27 cellular contexts compared by ENCODE assay signal in the genomic region with DNA sequence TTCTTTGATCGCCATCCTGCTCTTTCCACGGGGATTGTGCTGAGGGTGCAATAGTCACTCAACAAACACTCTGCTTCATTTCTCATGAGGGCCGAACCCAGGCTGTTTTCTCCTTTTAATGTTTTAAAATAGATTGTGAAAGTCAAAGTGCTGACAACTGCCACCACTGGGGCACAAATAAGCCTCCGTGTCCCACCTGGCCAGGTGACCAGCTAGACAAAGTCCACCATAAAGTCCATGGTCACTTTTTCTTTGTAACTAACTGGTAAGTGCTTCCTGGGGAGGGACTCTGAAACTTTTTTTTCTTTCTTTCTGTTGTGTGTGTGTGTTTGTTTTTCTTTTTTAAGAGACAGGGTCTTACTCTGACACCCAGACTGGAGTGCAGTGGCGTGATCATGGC.
"Had no signal": no experiment of that assay in that cellular context is flagged by ENCODE, and none has a peak within 500 bp of the region (broad histone marks: within the 10 kb centered on the region; RNA-seq: fewer than 3 reads in every experiment).

No MANE protein-coding gene starts in this region.

- H3K36me3 ChIP-seq: esophagus muscularis mucosa, gastroesophageal sphincter, heart left ventricle, neural progenitor cell, prostate gland, right atrium auricular region, sigmoid colon, tibial artery had no signal

- H3K79me2 ChIP-seq: hepatocyte, parathyroid adenoma had no signal

- H3K4me3 Mint-ChIP-seq: endodermal cell; mesothelial cell of epicardium; natural killer cell treated with Interleukin-12 subunit alpha and Interleukin-12 subunit beta and Interleukin-15 and Interleukin-18, amount 100 ng/mL, for 72 hours; neural progenitor cell; stimulated activated effector memory CD8-positive, alpha-beta T cell treated with anti-CD3 and anti-CD28 coated beads, Interleukin-12 subunit alpha, Interleukin-12 subunit beta, amount 100 ng/mL, for 72 hours; type B pancreatic cell had no signal

- H3K9me3 ChIP-seq: esophagus muscularis mucosa, gastroesophageal sphincter, heart left ventricle, mucosa of descending colon, prostate gland, right atrium auricular region, sigmoid colon, testis, tibial artery had no signal

- ATAC-seq: foreskin keratinocyte; gastroesophageal sphincter; heart left ventricle; left cardiac atrium; mucosa of descending colon; natural killer cell treated with Interleukin-12 subunit alpha and Interleukin-12 subunit beta and Interleukin-15 and Interleukin-18, amount 100 ng/mL, for 72 hours; stimulated activated effector memory CD8-positive, alpha-beta T cell treated with anti-CD3 and anti-CD28 coated beads, Interleukin-12 subunit alpha, Interleukin-12 subunit beta, amount 100 ng/mL, for 72 hours; stimulated activated naive CD8-positive, alpha-beta T cell treated with anti-CD3 and anti-CD28 coated beads, Interleukin-15, Interleukin-2, amounts not matched to agents 100 U/mL and 50 U/mL, for 24 hours had no signal

- H3K27ac ChIP-seq: hepatocyte, neural progenitor cell, parathyroid adenoma, prostate gland, tibial artery had no signal

- H3K27me3 ChIP-seq: foreskin keratinocyte, heart left ventricle, hepatocyte, neural progenitor cell, right atrium auricular region, sigmoid colon, testis had no signal

- H3K4me1 ChIP-seq: parathyroid adenoma, prostate gland, sigmoid colon had no signal

- H3K9me3 Mint-ChIP-seq: endodermal cell; mesothelial cell of epicardium; naive B cell; natural killer cell treated with Interleukin-12 subunit alpha and Interleukin-12 subunit beta and Interleukin-15 and Interleukin-18, amount 100 ng/mL, for 72 hours; neural progenitor cell; stimulated activated effector memory CD8-positive, alpha-beta T cell treated with anti-CD3 and anti-CD28 coated beads, Interleukin-12 subunit alpha, Interleukin-12 subunit beta, amount 100 ng/mL, for 72 hours; type B pancreatic cell had no signal

- H3K9ac ChIP-seq: neural progenitor cell, parathyroid adenoma had no signal

- H3K4me2 ChIP-seq: hepatocyte, neural progenitor cell had no signal

- H3K36me3 Mint-ChIP-seq: mesothelial cell of epicardium; naive B cell; natural killer cell treated with Interleukin-12 subunit alpha and Interleukin-12 subunit beta and Interleukin-15 and Interleukin-18, amount 100 ng/mL, for 72 hours; neural progenitor cell; stimulated activated effector memory CD8-positive, alpha-beta T cell treated with anti-CD3 and anti-CD28 coated beads, Interleukin-12 subunit alpha, Interleukin-12 subunit beta, amount 100 ng/mL, for 72 hours; type B pancreatic cell had no signal

- DNase-seq: cerebellar nuclear complex; effector CD8-positive, alpha-beta T cell; endodermal cell; foreskin keratinocyte; heart left ventricle; left cardiac atrium; mesenchymal stem cell; mucosa of descending colon; naive B cell; sigmoid colon; stimulated activated CD4-positive, alpha-beta T cell treated with anti-CD3 and anti-CD28 coated beads, Interleukin-2, amount 100 ng/mL, for 24 hours; stimulated activated CD4-positive, alpha-beta T cell treated with anti-CD3 and anti-CD28 coated beads, Interleukin-4, amount 100 ng/mL, for 24 hours; stimulated activated naive CD8-positive, alpha-beta T cell treated with anti-CD3 and anti-CD28 coated beads, Interleukin-15, Interleukin-2, amounts not matched to agents 100 U/mL and 50 U/mL, for 24 hours; substantia nigra; testis; tibial artery had no signal

- H3K27me3 Mint-ChIP-seq: naive B cell, type B pancreatic cell had no signal

- H2AFZ ChIP-seq: hepatocyte, neural progenitor cell, parathyroid adenoma had no signal

- H3K27ac Mint-ChIP-seq: endodermal cell; mesothelial cell of epicardium; natural killer cell treated with Interleukin-12 subunit alpha and Interleukin-12 subunit beta and Interleukin-15 and Interleukin-18, amount 100 ng/mL, for 72 hours; neural progenitor cell; stimulated activated effector memory CD8-positive, alpha-beta T cell treated with anti-CD3 and anti-CD28 coated beads, Interleukin-12 subunit alpha, Interleukin-12 subunit beta, amount 100 ng/mL, for 72 hours; type B pancreatic cell had no signal

- H3K4me3 ChIP-seq: esophagus muscularis mucosa, gastroesophageal sphincter, heart left ventricle, hepatocyte, mucosa of descending colon, neural progenitor cell, prostate gland, right atrium auricular region, sigmoid colon, testis, tibial artery had no signal
